In genomic region chr2:47033102-47033880, GRCh38 we compare ENCODE assay signal across 1 cellular context.
TF ChIP-seq lines count a peak whose summit lies in the region.

No MANE protein-coding gene starts in this region.

TF ChIP-seq in HepG2, 621 proteins besides CTCF, POLR2A, EP300 and RAD21 (continued from another document and continues in another):
- TF ChIP-seq DZIP1 (CRISPR knock-in tag; IDR thresholded peaks at IDR 0.05) (0 out of 2 replicates have a peak, but pooled peaks have one; percentile 33), NR2F2 (IDR thresholded peaks at IDR 0.05; ENCODE audit: borderline replicate concordance, low read depth) (0 out of 2 replicates have a peak, but pooled peaks have one; percentile 9), BORCS8-MEF2B (CRISPR knock-in tag; IDR thresholded peaks at IDR 0.05) (peak; percentile 62), SOX13 (IDR thresholded peaks at IDR 0.05) (no peak), SOX13 (CRISPR knock-in tag; conservative IDR thresholded peaks at IDR 0.05 in 1 of 2, IDR thresholded peaks at IDR 0.05 in 1 of 2) (peak in 1 of 2 experiments; percentile 25; a peak in 1 of 4 replicates), HNF4A (CRISPR knock-in tag; IDR thresholded peaks at IDR 0.05) (peak; percentile 38; the same call in 1 of the 2 replicates), ZNF605 (CRISPR knock-in tag; IDR thresholded peaks at IDR 0.05) (peak; percentile 40; the same call in 1 of the 2 replicates), ESRRA (CRISPR knock-in tag; IDR thresholded peaks at IDR 0.05; ENCODE audit: low read depth) (0 out of 2 replicates have a peak, but pooled peaks have one; percentile 3), TOE1 (CRISPR knock-in tag; IDR thresholded peaks at IDR 0.05) (no peak), TBX2 (CRISPR knock-in tag; IDR thresholded peaks at IDR 0.05; ENCODE audit: borderline replicate concordance) (peak; percentile 18; the same call in 1 of the 2 replicates), ERF (CRISPR knock-in tag; IDR thresholded peaks at IDR 0.05) (0 out of 2 replicates have a peak, but pooled peaks have one; percentile 32), MEIS1 (CRISPR knock-in tag; IDR thresholded peaks at IDR 0.05; ENCODE audit: borderline replicate concordance) (0 out of 2 replicates have a peak, but pooled peaks have one; percentile 27), SIN3B (IDR thresholded peaks at IDR 0.05; ENCODE audit: low read length) (no peak), ZNF263 (CRISPR knock-in tag; IDR thresholded peaks at IDR 0.05) (0 out of 2 replicates have a peak, but pooled peaks have one; percentile 5), SNAPC2 (CRISPR knock-in tag; IDR thresholded peaks at IDR 0.05) (peak; percentile 71; the same call in 1 of the 2 replicates), HNRNPLL (IDR thresholded peaks at IDR 0.05; ENCODE audit: low read depth, low read length, poor library complexity, severe bottlenecking) (peak; percentile 29), ZEB1 (IDR thresholded peaks at IDR 0.05; ENCODE audit: insufficient replicate concordance, low read depth) (no peak), JUND (CRISPR knock-in tag; IDR thresholded peaks at IDR 0.05) (peak; percentile 42; the same call in 1 of the 2 replicates), ZNF274 (CRISPR knock-in tag; IDR thresholded peaks at IDR 0.05) (no peak), ZBTB20 (CRISPR knock-in tag; IDR thresholded peaks at IDR 0.05; ENCODE audit: borderline replicate concordance, low read depth) (0 out of 2 replicates have a peak, but pooled peaks have one; percentile 46), CCAR2 (optimal IDR thresholded peaks at IDR 0.05; ENCODE audit: low read depth, low read length) (no peak), ZNF138 (CRISPR knock-in tag; IDR thresholded peaks at IDR 0.05; ENCODE audit: low read depth) (0 out of 2 replicates have a peak, but pooled peaks have one; percentile 28), ZNF383 (CRISPR knock-in tag; IDR thresholded peaks at IDR 0.05; ENCODE audit: borderline replicate concordance) (peak; percentile 11; the same call in 1 of the 2 replicates), ZNF550 (CRISPR knock-in tag; IDR thresholded peaks at IDR 0.05; ENCODE audit: borderline replicate concordance) (no peak), POGZ (CRISPR knock-in tag; IDR thresholded peaks at IDR 0.05) (peak; percentile 46; the same call in 1 of the 2 replicates), MXI1 (IDR thresholded peaks at IDR 0.05; ENCODE audit: borderline replicate concordance, low read depth, low read length) (peak; percentile 37; the same call in 1 of the 3 replicates), HINFP (CRISPR knock-in tag; IDR thresholded peaks at IDR 0.05; ENCODE audit: low read depth) (no peak), ZNF572 (CRISPR knock-in tag; IDR thresholded peaks at IDR 0.05) (peak; percentile 62; the same call in 1 of the 2 replicates), DMTF1 (CRISPR knock-in tag; IDR thresholded peaks at IDR 0.05) (no peak), ZNF891 (CRISPR knock-in tag; IDR thresholded peaks at IDR 0.05) (peak; percentile 65; the same call in 1 of the 2 replicates), ZBTB40 (IDR thresholded peaks at IDR 0.05) (no peak), ZBTB40 (CRISPR knock-in tag; IDR thresholded peaks at IDR 0.05) (peak; percentile 36; the same call in 1 of the 2 replicates), SOX6 (IDR thresholded peaks at IDR 0.05) (no peak), SOX6 (CRISPR knock-in tag; IDR thresholded peaks at IDR 0.05) (peak; percentile 52), NR2C2 (CRISPR knock-in tag; IDR thresholded peaks at IDR 0.05; ENCODE audit: borderline replicate concordance) (0 out of 2 replicates have a peak, but pooled peaks have one; percentile 13), ETV5 (CRISPR knock-in tag; IDR thresholded peaks at IDR 0.05; ENCODE audit: borderline replicate concordance) (no peak; the same call in 1 of the 2 replicates), GABPB1 (CRISPR knock-in tag; IDR thresholded peaks at IDR 0.05) (peak; percentile 2; the same call in 1 of the 2 replicates), THAP11 (CRISPR knock-in tag; IDR thresholded peaks at IDR 0.05) (no peak), FOXC1 (CRISPR knock-in tag; IDR thresholded peaks at IDR 0.05; ENCODE audit: borderline replicate concordance) (peak; percentile 38; the same call in 1 of the 2 replicates), ZNF451 (CRISPR knock-in tag; IDR thresholded peaks at IDR 0.05) (0 out of 2 replicates have a peak, but pooled peaks have one; percentile 2), ZFYVE20 (CRISPR knock-in tag; IDR thresholded peaks at IDR 0.05; ENCODE audit: borderline replicate concordance, low read depth) (0 out of 2 replicates have a peak, but pooled peaks have one; percentile 10), ZMYM3 (CRISPR knock-in tag; IDR thresholded peaks at IDR 0.05) (peak; percentile 62; the same call in 1 of the 2 replicates), ZNF430 (CRISPR knock-in tag; IDR thresholded peaks at IDR 0.05) (peak; percentile 72), EED (CRISPR knock-in tag; IDR thresholded peaks at IDR 0.05) (peak; percentile 37)
- TF ChIP-seq, protein P1, sequence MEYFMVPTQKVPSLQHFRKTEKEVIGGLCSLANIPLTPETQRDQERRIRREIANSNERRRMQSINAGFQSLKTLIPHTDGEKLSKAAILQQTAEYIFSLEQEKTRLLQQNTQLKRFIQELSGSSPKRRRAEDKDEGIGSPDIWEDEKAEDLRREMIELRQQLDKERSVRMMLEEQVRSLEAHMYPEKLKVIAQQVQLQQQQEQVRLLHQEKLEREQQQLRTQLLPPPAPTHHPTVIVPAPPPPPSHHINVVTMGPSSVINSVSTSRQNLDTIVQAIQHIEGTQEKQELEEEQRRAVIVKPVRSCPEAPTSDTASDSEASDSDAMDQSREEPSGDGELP (IDR thresholded peaks at IDR 0.05; ENCODE audit: borderline replicate concordance, low read depth) = peak; percentile 76
- TF ChIP-seq, protein P2, sequence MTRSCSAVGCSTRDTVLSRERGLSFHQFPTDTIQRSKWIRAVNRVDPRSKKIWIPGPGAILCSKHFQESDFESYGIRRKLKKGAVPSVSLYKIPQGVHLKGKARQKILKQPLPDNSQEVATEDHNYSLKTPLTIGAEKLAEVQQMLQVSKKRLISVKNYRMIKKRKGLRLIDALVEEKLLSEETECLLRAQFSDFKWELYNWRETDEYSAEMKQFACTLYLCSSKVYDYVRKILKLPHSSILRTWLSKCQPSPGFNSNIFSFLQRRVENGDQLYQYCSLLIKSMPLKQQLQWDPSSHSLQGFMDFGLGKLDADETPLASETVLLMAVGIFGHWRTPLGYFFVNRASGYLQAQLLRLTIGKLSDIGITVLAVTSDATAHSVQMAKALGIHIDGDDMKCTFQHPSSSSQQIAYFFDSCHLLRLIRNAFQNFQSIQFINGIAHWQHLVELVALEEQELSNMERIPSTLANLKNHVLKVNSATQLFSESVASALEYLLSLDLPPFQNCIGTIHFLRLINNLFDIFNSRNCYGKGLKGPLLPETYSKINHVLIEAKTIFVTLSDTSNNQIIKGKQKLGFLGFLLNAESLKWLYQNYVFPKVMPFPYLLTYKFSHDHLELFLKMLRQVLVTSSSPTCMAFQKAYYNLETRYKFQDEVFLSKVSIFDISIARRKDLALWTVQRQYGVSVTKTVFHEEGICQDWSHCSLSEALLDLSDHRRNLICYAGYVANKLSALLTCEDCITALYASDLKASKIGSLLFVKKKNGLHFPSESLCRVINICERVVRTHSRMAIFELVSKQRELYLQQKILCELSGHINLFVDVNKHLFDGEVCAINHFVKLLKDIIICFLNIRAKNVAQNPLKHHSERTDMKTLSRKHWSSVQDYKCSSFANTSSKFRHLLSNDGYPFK (CRISPR knock-in tag; IDR thresholded peaks at IDR 0.05; ENCODE audit: borderline replicate concordance) = peak; percentile 19
